Comparison of ENCODE assay signal across 6 cellular contexts in the genomic region with DNA sequence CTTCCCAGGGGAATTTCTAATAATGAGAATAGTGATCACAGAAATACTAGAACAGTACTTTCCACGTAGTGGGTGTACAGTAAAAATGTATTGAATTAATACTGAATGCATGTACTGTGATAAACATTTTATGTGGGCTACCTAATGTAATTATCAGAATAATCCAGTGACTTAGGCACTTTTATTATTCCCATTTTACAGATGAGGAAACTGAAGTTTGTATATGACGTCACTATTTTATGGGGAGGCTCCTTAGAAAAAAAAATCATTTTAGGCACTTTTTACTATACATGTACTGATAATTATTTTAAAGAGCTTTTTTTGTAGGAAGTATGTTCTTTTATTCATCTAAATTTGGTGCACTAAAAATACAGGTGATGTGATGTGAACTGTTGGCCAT.
"Had no signal": no experiment of that assay in that cellular context is flagged by ENCODE, and none has a peak within 500 bp of the region (broad histone marks: within the 10 kb centered on the region; RNA-seq: fewer than 3 reads in every experiment).

No MANE protein-coding gene starts in this region.

- H3K27ac Mint-ChIP-seq: GM23338, HFFc6 had no signal

- DNase-seq: H9, HCEC 1CT, HFFc6, IMR-90, KBM-7 had no signal

- ATAC-seq: GM23338 had no signal

- H3K9me3 Mint-ChIP-seq: GM23338, H9, HFFc6 had no signal

- H3K4me3 Mint-ChIP-seq: GM23338, H9, HFFc6 had no signal
